In the genomic region with DNA sequence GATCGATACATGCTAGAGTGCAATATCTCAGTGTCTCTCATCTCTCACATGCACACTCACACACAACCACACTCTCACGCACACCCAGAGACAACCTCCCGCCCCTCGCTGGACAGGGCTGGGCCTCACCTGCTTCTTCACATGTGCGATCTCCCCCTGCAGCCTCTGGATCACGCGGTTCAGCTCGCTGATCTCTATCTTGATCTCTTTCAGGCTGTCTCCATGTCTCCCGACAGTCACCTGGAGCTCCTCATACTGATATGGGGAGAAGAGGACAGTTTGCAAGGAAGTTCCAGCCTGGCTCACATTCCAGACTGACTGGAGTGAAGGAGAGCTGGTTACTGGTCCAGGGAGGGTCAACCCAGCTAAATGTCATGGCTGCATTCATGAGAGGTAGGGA, we compare ENCODE assay signal across 2 cellular contexts.
A peak's percentile ranks its signal among the peaks of the same experiment; 100 is the strongest.
TF ChIP-seq lines count a peak whose summit lies in the region.

No MANE protein-coding gene starts in this region.

TF ChIP-seq in HepG2, 621 proteins besides CTCF, POLR2A, EP300 and RAD21:
- TF ChIP-seq ZNF350 (CRISPR knock-in tag; IDR thresholded peaks at IDR 0.05; ENCODE audit: borderline replicate concordance, low read depth) = no peak
- TF ChIP-seq, protein P1, sequence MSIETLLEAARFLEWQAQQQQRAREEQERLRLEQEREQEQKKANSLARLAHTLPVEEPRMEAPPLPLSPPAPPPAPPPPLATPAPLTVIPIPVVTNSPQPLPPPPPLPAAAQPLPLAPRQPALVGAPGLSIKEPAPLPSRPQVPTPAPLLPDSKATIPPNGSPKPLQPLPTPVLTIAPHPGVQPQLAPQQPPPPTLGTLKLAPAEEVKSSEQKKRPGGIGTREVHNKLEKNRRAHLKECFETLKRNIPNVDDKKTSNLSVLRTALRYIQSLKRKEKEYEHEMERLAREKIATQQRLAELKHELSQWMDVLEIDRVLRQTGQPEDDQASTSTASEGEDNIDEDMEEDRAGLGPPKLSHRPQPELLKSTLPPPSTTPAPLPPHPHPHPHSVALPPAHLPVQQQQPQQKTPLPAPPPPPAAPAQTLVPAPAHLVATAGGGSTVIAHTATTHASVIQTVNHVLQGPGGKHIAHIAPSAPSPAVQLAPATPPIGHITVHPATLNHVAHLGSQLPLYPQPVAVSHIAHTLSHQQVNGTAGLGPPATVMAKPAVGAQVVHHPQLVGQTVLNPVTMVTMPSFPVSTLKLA (IDR thresholded peaks at IDR 0.05) = peak; percentile 46

TF ChIP-seq in HEK293T, 16 proteins besides CTCF, POLR2A, EP300 and RAD21:
- TF ChIP-seq FOXA1 (IDR thresholded peaks at IDR 0.05) (no peak), HDGF (IDR thresholded peaks at IDR 0.05; ENCODE audit: borderline replicate concordance) (no peak), LEF1 (IDR thresholded peaks at IDR 0.05; ENCODE audit: borderline replicate concordance) (no peak), ELF4 (IDR thresholded peaks at IDR 0.05) (no peak), FOXM1 (IDR thresholded peaks at IDR 0.05; ENCODE audit: borderline replicate concordance) (no peak), SP1 (IDR thresholded peaks at IDR 0.05) (no peak), CTBP1 (IDR thresholded peaks at IDR 0.05; ENCODE audit: borderline replicate concordance) (no peak), ARNT (IDR thresholded peaks at IDR 0.05) (no peak), ZNF384 (IDR thresholded peaks at IDR 0.05) (no peak), FOXK2 (IDR thresholded peaks at IDR 0.05) (no peak), NFRKB (IDR thresholded peaks at IDR 0.05) (no peak), BHLHE40 (IDR thresholded peaks at IDR 0.05; ENCODE audit: borderline replicate concordance) (no peak), TARDBP (IDR thresholded peaks at IDR 0.05) (no peak), SUZ12 (IDR thresholded peaks at IDR 0.05) (no peak)
- TF ChIP-seq, protein P2, sequence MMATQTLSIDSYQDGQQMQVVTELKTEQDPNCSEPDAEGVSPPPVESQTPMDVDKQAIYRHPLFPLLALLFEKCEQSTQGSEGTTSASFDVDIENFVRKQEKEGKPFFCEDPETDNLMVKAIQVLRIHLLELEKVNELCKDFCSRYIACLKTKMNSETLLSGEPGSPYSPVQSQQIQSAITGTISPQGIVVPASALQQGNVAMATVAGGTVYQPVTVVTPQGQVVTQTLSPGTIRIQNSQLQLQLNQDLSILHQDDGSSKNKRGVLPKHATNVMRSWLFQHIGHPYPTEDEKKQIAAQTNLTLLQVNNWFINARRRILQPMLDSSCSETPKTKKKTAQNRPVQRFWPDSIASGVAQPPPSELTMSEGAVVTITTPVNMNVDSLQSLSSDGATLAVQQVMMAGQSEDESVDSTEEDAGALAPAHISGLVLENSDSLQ (IDR thresholded peaks at IDR 0.05) = no peak
